In the genomic region with DNA sequence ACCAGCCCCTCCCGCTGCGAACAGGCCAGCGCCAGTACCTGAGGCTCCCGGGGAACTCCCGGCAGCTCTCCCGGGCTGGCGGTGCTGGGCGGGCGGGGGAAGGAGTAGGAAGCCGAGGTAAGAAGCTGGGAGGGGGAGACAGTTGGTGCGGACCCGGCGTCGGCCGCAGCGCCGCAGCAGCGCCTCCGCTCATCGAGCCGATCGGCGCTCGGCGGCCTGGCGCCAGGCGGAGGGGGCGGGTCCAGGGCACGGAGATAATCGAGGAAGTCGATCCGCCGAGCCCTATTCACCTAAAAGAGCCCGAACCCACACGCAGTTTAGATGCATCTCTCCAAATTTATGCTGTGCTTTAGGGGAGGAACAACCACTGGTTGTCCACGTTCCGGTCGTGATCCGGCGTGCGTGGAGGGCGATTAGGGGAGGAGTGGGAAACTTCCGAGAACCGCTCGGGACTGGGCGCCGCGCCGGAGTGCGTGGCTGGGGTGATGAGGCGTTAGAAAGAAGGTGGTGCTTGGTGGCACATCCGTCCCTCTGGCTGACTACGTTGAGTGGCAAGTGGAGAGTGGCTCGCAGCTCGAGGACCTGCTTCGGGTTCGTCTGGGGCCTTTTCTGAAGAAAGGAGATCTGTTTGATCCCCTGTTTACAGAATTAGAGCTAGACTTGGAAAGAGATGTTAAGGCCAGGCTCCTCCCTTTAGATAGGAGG, we compare ENCODE assay signal across 1 cellular context.
TF ChIP-seq lines count a peak whose summit lies in the region.

A gene with protein sequence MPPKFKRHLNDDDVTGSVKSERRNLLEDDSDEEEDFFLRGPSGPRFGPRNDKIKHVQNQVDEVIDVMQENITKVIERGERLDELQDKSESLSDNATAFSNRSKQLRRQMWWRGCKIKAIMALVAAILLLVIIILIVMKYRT (minus strand): TSS at position 194 of the 705 bp plus-strand sequence. CDS start 3,651 bp downstream, outside the sequence.

TF ChIP-seq in HepG2, 621 proteins besides CTCF, POLR2A, EP300 and RAD21 (continued from another document and continues in another):
- TF ChIP-seq RAD51 (IDR thresholded peaks at IDR 0.05; ENCODE audit: borderline replicate concordance), result no peak
- TF ChIP-seq ATF7 (IDR thresholded peaks at IDR 0.05), result no peak
- peak; percentile 33; the same call in 1 of the 2 replicates for TF ChIP-seq ATF7 (CRISPR knock-in tag; IDR thresholded peaks at IDR 0.05)
- no peak for TF ChIP-seq ZNF577 (CRISPR knock-in tag; IDR thresholded peaks at IDR 0.05; ENCODE audit: borderline replicate concordance, low read depth)
- TF ChIP-seq FOXP1 (IDR thresholded peaks at IDR 0.05), result no peak
- TF ChIP-seq FOXP1 (CRISPR knock-in tag; IDR thresholded peaks at IDR 0.05), result no peak
- peak; percentile 32; the same call in 1 of the 2 replicates for TF ChIP-seq FOSL2 (CRISPR knock-in tag; IDR thresholded peaks at IDR 0.05)
- peak; percentile 78; the same call in 1 of the 2 replicates for TF ChIP-seq SIN3A (IDR thresholded peaks at IDR 0.05; ENCODE audit: borderline replicate concordance, low read depth, low read length)
- peak; percentile 79 for TF ChIP-seq CBX1 (IDR thresholded peaks at IDR 0.05; ENCODE audit: low read depth)
- TF ChIP-seq, protein P1, sequence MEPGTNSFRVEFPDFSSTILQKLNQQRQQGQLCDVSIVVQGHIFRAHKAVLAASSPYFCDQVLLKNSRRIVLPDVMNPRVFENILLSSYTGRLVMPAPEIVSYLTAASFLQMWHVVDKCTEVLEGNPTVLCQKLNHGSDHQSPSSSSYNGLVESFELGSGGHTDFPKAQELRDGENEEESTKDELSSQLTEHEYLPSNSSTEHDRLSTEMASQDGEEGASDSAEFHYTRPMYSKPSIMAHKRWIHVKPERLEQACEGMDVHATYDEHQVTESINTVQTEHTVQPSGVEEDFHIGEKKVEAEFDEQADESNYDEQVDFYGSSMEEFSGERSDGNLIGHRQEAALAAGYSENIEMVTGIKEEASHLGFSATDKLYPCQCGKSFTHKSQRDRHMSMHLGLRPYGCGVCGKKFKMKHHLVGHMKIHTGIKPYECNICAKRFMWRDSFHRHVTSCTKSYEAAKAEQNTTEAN (CRISPR knock-in tag; conservative IDR thresholded peaks at IDR 0.05), result no peak
- TF ChIP-seq, protein P2, sequence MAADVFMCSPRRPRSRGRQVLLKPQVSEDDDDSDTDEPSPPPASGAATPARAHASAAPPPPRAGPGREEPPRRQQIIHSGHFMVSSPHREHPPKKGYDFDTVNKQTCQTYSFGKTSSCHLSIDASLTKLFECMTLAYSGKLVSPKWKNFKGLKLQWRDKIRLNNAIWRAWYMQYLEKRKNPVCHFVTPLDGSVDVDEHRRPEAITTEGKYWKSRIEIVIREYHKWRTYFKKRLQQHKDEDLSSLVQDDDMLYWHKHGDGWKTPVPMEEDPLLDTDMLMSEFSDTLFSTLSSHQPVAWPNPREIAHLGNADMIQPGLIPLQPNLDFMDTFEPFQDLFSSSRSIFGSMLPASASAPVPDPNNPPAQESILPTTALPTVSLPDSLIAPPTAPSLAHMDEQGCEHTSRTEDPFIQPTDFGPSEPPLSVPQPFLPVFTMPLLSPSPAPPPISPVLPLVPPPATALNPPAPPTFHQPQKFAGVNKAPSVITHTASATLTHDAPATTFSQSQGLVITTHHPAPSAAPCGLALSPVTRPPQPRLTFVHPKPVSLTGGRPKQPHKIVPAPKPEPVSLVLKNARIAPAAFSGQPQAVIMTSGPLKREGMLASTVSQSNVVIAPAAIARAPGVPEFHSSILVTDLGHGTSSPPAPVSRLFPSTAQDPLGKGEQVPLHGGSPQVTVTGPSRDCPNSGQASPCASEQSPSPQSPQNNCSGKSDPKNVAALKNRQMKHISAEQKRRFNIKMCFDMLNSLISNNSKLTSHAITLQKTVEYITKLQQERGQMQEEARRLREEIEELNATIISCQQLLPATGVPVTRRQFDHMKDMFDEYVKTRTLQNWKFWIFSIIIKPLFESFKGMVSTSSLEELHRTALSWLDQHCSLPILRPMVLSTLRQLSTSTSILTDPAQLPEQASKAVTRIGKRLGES (CRISPR knock-in tag; IDR thresholded peaks at IDR 0.05; ENCODE audit: borderline replicate concordance), result no peak
- TF ChIP-seq, protein P3, sequence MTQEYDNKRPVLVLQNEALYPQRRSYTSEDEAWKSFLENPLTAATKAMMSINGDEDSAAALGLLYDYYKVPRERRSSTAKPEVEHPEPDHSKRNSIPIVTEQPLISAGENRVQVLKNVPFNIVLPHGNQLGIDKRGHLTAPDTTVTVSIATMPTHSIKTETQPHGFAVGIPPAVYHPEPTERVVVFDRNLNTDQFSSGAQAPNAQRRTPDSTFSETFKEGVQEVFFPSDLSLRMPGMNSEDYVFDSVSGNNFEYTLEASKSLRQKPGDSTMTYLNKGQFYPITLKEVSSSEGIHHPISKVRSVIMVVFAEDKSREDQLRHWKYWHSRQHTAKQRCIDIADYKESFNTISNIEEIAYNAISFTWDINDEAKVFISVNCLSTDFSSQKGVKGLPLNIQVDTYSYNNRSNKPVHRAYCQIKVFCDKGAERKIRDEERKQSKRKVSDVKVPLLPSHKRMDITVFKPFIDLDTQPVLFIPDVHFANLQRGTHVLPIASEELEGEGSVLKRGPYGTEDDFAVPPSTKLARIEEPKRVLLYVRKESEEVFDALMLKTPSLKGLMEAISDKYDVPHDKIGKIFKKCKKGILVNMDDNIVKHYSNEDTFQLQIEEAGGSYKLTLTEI (CRISPR knock-in tag; conservative IDR thresholded peaks at IDR 0.05), result no peak
- TF ChIP-seq ZNF672 (CRISPR knock-in tag; IDR thresholded peaks at IDR 0.05), result no peak
- TF ChIP-seq, protein P4, sequence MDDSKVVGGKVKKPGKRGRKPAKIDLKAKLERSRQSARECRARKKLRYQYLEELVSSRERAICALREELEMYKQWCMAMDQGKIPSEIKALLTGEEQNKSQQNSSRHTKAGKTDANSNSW (CRISPR knock-in tag; IDR thresholded peaks at IDR 0.05; ENCODE audit: borderline replicate concordance), result 0 out of 2 replicates have a peak, but pooled peaks have one; percentile 24
- TF ChIP-seq ZNF354B (CRISPR knock-in tag; IDR thresholded peaks at IDR 0.05), result no peak; the same call in 1 of the 2 replicates
- TF ChIP-seq, protein P5, sequence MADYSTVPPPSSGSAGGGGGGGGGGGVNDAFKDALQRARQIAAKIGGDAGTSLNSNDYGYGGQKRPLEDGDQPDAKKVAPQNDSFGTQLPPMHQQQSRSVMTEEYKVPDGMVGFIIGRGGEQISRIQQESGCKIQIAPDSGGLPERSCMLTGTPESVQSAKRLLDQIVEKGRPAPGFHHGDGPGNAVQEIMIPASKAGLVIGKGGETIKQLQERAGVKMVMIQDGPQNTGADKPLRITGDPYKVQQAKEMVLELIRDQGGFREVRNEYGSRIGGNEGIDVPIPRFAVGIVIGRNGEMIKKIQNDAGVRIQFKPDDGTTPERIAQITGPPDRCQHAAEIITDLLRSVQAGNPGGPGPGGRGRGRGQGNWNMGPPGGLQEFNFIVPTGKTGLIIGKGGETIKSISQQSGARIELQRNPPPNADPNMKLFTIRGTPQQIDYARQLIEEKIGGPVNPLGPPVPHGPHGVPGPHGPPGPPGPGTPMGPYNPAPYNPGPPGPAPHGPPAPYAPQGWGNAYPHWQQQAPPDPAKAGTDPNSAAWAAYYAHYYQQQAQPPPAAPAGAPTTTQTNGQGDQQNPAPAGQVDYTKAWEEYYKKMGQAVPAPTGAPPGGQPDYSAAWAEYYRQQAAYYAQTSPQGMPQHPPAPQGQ (CRISPR knock-in tag; IDR thresholded peaks at IDR 0.05; ENCODE audit: borderline replicate concordance), result no peak
- TF ChIP-seq GLI4 (CRISPR knock-in tag; IDR thresholded peaks at IDR 0.05; ENCODE audit: borderline replicate concordance), result no peak; the same call in 1 of the 2 replicates
- no peak for TF ChIP-seq THYN1 (CRISPR knock-in tag; IDR thresholded peaks at IDR 0.05; ENCODE audit: borderline replicate concordance, low read depth)
- TF ChIP-seq ZBTB20 (CRISPR knock-in tag; IDR thresholded peaks at IDR 0.05; ENCODE audit: borderline replicate concordance, low read depth), result peak; percentile 18; the same call in 1 of the 2 replicates
- TF ChIP-seq ZNF430 (CRISPR knock-in tag; IDR thresholded peaks at IDR 0.05), result peak; percentile 67; the same call in 1 of the 2 replicates
- no peak for TF ChIP-seq ZNF629 (CRISPR knock-in tag; conservative IDR thresholded peaks at IDR 0.05)
- peak; percentile 99 for TF ChIP-seq KMT2B (CRISPR knock-in tag; IDR thresholded peaks at IDR 0.05)
- TF ChIP-seq RARA (CRISPR knock-in tag; IDR thresholded peaks at IDR 0.05), result 0 out of 2 replicates have a peak, but pooled peaks have one; percentile 3
- no peak for TF ChIP-seq NFIB (CRISPR knock-in tag; IDR thresholded peaks at IDR 0.05; ENCODE audit: borderline replicate concordance)
- TF ChIP-seq ZNF747 (CRISPR knock-in tag; IDR thresholded peaks at IDR 0.05; ENCODE audit: borderline replicate concordance), result peak; percentile 34; the same call in 1 of the 2 replicates
- TF ChIP-seq ZNF749 (CRISPR knock-in tag; IDR thresholded peaks at IDR 0.05; ENCODE audit: borderline replicate concordance), result peak; percentile 80; the same call in 1 of the 2 replicates
- TF ChIP-seq, protein P6, sequence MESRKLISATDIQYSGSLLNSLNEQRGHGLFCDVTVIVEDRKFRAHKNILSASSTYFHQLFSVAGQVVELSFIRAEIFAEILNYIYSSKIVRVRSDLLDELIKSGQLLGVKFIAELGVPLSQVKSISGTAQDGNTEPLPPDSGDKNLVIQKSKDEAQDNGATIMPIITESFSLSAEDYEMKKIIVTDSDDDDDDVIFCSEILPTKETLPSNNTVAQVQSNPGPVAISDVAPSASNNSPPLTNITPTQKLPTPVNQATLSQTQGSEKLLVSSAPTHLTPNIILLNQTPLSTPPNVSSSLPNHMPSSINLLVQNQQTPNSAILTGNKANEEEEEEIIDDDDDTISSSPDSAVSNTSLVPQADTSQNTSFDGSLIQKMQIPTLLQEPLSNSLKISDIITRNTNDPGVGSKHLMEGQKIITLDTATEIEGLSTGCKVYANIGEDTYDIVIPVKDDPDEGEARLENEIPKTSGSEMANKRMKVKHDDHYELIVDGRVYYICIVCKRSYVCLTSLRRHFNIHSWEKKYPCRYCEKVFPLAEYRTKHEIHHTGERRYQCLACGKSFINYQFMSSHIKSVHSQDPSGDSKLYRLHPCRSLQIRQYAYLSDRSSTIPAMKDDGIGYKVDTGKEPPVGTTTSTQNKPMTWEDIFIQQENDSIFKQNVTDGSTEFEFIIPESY (CRISPR knock-in tag; IDR thresholded peaks at IDR 0.05), result no peak; the same call in 1 of the 2 replicates
- TF ChIP-seq ZNF883 (CRISPR knock-in tag; IDR thresholded peaks at IDR 0.05; ENCODE audit: not compliant biosample characterization), result peak; percentile 87
- TF ChIP-seq ARNTL (CRISPR knock-in tag; IDR thresholded peaks at IDR 0.05), result peak; percentile 44; the same call in 1 of the 2 replicates
- no peak for TF ChIP-seq SMARCC2 (IDR thresholded peaks at IDR 0.05)
- TF ChIP-seq ZBTB1 (CRISPR knock-in tag; IDR thresholded peaks at IDR 0.05; ENCODE audit: borderline replicate concordance), result no peak
- no peak for TF ChIP-seq SCMH1 (CRISPR knock-in tag; IDR thresholded peaks at IDR 0.05; ENCODE audit: borderline replicate concordance)
- TF ChIP-seq, protein P7, sequence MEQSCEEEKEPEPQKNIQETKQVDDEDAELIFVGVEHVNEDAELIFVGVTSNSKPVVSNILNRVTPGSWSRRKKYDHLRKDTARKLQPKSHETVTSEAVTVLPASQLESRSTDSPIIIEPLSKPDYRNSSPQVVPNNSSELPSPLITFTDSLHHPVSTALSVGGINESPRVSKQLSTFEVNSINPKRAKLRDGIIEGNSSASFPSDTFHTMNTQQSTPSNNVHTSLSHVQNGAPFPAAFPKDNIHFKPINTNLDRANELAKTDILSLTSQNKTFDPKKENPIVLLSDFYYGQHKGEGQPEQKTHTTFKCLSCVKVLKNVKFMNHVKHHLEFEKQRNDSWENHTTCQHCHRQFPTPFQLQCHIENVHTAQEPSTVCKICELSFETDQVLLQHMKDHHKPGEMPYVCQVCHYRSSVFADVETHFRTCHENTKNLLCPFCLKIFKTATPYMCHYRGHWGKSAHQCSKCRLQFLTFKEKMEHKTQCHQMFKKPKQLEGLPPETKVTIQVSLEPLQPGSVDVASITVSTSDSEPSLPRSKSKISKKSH (CRISPR knock-in tag; IDR thresholded peaks at IDR 0.05; ENCODE audit: borderline replicate concordance), result no peak
- TF ChIP-seq ZBTB21 (CRISPR knock-in tag; IDR thresholded peaks at IDR 0.05), result no peak
- no peak for TF ChIP-seq ARNT (IDR thresholded peaks at IDR 0.05)
- TF ChIP-seq SMC3 (IDR thresholded peaks at IDR 0.05; ENCODE audit: low read length), result no peak
- TF ChIP-seq TBL1XR1 (IDR thresholded peaks at IDR 0.05; ENCODE audit: borderline replicate concordance, low read length, partially characterized antibody), result peak; percentile 21
- TF ChIP-seq ZNF724P (CRISPR knock-in tag; IDR thresholded peaks at IDR 0.05; ENCODE audit: borderline replicate concordance), result 0 out of 2 replicates have a peak, but pooled peaks have one; percentile 18
- TF ChIP-seq EHMT2 (IDR thresholded peaks at IDR 0.05; ENCODE audit: borderline replicate concordance, low read depth, low read length), result no peak
- TF ChIP-seq GTF2F1 (IDR thresholded peaks at IDR 0.05; ENCODE audit: low read length), result no peak
- no peak for TF ChIP-seq ZNF432 (CRISPR knock-in tag; IDR thresholded peaks at IDR 0.05; ENCODE audit: borderline replicate concordance)
- TF ChIP-seq ZNF720 (CRISPR knock-in tag; IDR thresholded peaks at IDR 0.05), result peak; percentile 55; the same call in 1 of the 2 replicates
- no peak for TF ChIP-seq CAMTA2 (CRISPR knock-in tag; IDR thresholded peaks at IDR 0.05; ENCODE audit: borderline replicate concordance)
- no peak for TF ChIP-seq ZNF136 (CRISPR knock-in tag; IDR thresholded peaks at IDR 0.05; ENCODE audit: low read depth)
- TF ChIP-seq ZNF766 (CRISPR knock-in tag; IDR thresholded peaks at IDR 0.05; ENCODE audit: borderline replicate concordance), result no peak
- TF ChIP-seq ONECUT2 (CRISPR knock-in tag; IDR thresholded peaks at IDR 0.05), result no peak
- TF ChIP-seq NCOA5 (CRISPR knock-in tag; IDR thresholded peaks at IDR 0.05), result no peak
- no peak for TF ChIP-seq ZNF224 (CRISPR knock-in tag; IDR thresholded peaks at IDR 0.05)
- TF ChIP-seq TEAD2 (CRISPR knock-in tag; IDR thresholded peaks at IDR 0.05), result no peak
- 0 out of 2 replicates have a peak, but pooled peaks have one; percentile 42 for TF ChIP-seq ZNF264 (CRISPR knock-in tag; IDR thresholded peaks at IDR 0.05)
- TF ChIP-seq ZNF367 (CRISPR knock-in tag; IDR thresholded peaks at IDR 0.05; ENCODE audit: borderline replicate concordance), result no peak
- peak; percentile 77; the same call in 1 of the 2 replicates for TF ChIP-seq ZNF543 (CRISPR knock-in tag; IDR thresholded peaks at IDR 0.05)
- TF ChIP-seq GFI1 (CRISPR knock-in tag; IDR thresholded peaks at IDR 0.05; ENCODE audit: borderline replicate concordance), result no peak
- peak; percentile 88 for TF ChIP-seq SPEN (CRISPR knock-in tag; IDR thresholded peaks at IDR 0.05; ENCODE audit: low read depth)
- TF ChIP-seq NR3C1 (CRISPR knock-in tag; IDR thresholded peaks at IDR 0.05), result no peak
- TF ChIP-seq IKZF1 (IDR thresholded peaks at IDR 0.05), result no peak
- no peak for TF ChIP-seq SETDB1 (CRISPR knock-in tag; IDR thresholded peaks at IDR 0.05; ENCODE audit: borderline replicate concordance)
- no peak for TF ChIP-seq MLLT10 (CRISPR knock-in tag; IDR thresholded peaks at IDR 0.05)
